In the genomic region with DNA sequence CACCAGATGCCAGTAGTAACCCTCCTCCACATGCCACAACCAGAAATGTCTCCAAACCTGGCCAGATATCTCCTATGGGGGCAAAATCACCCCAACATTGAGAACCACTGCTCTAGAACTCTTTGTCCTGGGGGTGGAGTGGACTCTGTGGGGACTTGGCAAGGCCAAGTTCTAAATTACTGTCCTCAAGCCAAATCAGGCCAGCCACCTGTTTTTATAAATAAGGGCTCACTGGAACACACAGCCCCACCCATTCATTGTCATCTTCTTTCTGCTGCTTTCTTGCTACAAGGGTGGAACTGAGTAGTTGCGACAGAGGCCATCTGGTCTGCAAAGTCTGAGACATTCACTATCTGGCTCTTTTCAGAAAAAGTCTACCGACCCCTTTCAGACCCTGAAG, we compare ENCODE assay signal across 30 cellular contexts. TPM values are rescaled to one million over a fixed set of nuclear protein-coding genes. Genes with fewer than 3 reads are reported as not detected.
DNase-seq lines count a peak whose midpoint lies in the region; ATAC-seq and TF ChIP-seq lines count a peak whose summit lies in the region.
"Had no signal": no experiment of that assay in that cellular context is flagged by ENCODE, and none has a peak within 500 bp of the region (broad histone marks: within the 10 kb centered on the region; RNA-seq: fewer than 3 reads in every experiment).

No MANE protein-coding gene starts in this region.

- H3K4ac ChIP-seq in H9 (ENCODE audit: low read depth, low read length), result no peak overlapping the region

- intact Hi-C loops in mucosa of descending colon (cut with DNase I, micrococcal nuclease), result no loop called here
- intact Hi-C loops in stomach (cut with DNase I; ENCODE audit: low total_unique reads), result no loop called here
- intact Hi-C loops in A673 (cut with micrococcal nuclease; ENCODE audit: unreplicated experiment), result no loop called here

- H3K36me3 Mint-ChIP-seq in H9 (ENCODE audit: insufficient read depth in 1 of 3, low read depth in 3 of 3), result no peaks in the 10 kb centered on the region
- H3K36me3 Mint-ChIP-seq: activated naive CD8-positive, alpha-beta T cell; naive thymus-derived CD4-positive, alpha-beta T cell; stimulated activated naive B cell treated with anti-CD40 and anti-IgM and Interleukin-4, amounts not matched to agents 10 μg/mL and 1 μg/mL and 100 μg/mL, for 72 hours had no signal

- no peak overlapping the region for H3K18ac ChIP-seq in H9 (ENCODE audit: insufficient read length, low read depth, low read length)

- H3K9me3 Mint-ChIP-seq in H9, result no peaks in the 10 kb centered on the region; a peak in 1 of 5 replicates
- H3K9me3 Mint-ChIP-seq: activated CD4-positive, alpha-beta T cell treated with anti-CD3 and anti-CD28 coated beads, Interleukin-2, amount 10 ng/mL, durations not matched to agents 24 days and 14 days; naive thymus-derived CD4-positive, alpha-beta T cell; stimulated activated naive B cell treated with anti-CD40 and anti-IgM and Interleukin-4, amounts not matched to agents 10 μg/mL and 1 μg/mL and 100 μg/mL, for 72 hours had no signal

- H2AK5ac ChIP-seq in H9 (ENCODE audit: insufficient read length, low read length), result no peak overlapping the region

- no peak overlapping the region for H2BK15ac ChIP-seq in H9 (ENCODE audit: low read depth, low read length)

- POLR2A ChIA-PET in HEK293T (lab: Yijun Ruan, JAX), result no interaction called here
- POLR2A ChIA-PET in A673 (lab: Charles Lee; ENCODE audit: low non-redundant PET), result no interaction called here

- no peaks in the 10 kb centered on the region for H3K79me2 ChIP-seq in H9 (ENCODE audit: insufficient read depth, low read length)

- no peaks in the 10 kb centered on the region for H3K27me3 Mint-ChIP-seq in H9 (ENCODE audit: low read depth)
- H3K27me3 Mint-ChIP-seq: activated naive CD8-positive, alpha-beta T cell; naive thymus-derived CD4-positive, alpha-beta T cell; stimulated activated naive B cell treated with anti-CD40 and anti-IgM and Interleukin-4, amounts not matched to agents 10 μg/mL and 1 μg/mL and 100 μg/mL, for 72 hours had no signal

- H2BK120ac ChIP-seq in H9 (ENCODE audit: low read depth, low read length, poor library complexity, severe bottlenecking), result no peak overlapping the region

- no peak overlapping the region for H4K91ac ChIP-seq in H9 (ENCODE audit: insufficient read length, low read depth, low read length)

- H3K23me2 ChIP-seq in H9 (ENCODE audit: insufficient read length, low read depth, low read length, poor library complexity, severe bottlenecking), result peaks cover 6% of the 10 kb centered on the region

- CTCF ChIA-PET in HEK293T (lab: Yijun Ruan, JAX), result no interaction called here
- CTCF ChIA-PET in A673 (lab: Charles Lee), result no interaction called here

- H3K27me3 ChIP-seq in H9 (ENCODE audit: insufficient read depth, low read length) (no peaks in the 10 kb centered on the region), stomach (no peaks in the 10 kb centered on the region), A673 (replicated peaks; ENCODE audit: insufficient read depth, low read depth, low read length, poor library complexity) (peaks cover 59% of the 10 kb centered on the region)
- H3K27me3 ChIP-seq: BLaER1 treated with 17β-estradiol and CSF1 and Interleukin-3, amounts not matched to agents 10 nM and 100 nM; SJCRH30; vagina had no signal

- no peak overlapping the region for H2BK20ac ChIP-seq in H9 (ENCODE audit: low read depth, low read length, poor library complexity, severe bottlenecking)

- no peak for TF ChIP-seq CTCF in H9 (conservative IDR thresholded peaks at IDR 0.05)
- TF ChIP-seq CTCF in mucosa of descending colon (IDR thresholded peaks at IDR 0.05), result no peak
- no peak for TF ChIP-seq CTCF in stomach (IDR thresholded peaks at IDR 0.05)
- no peak for TF ChIP-seq CTCF in A673 (conservative IDR thresholded peaks at IDR 0.05; ENCODE audit: low read depth, low read length)

- DNase-seq in H9, result no peak
- peak; percentile 11 to 51 for DNase-seq in erythroblast (lab: John Stamatoyannopoulos, UW)
- DNase-seq in mucosa of descending colon, result no peak
- DNase-seq in stomach, result peak; percentile 61
- DNase-seq in HEK293T (ENCODE audit: extremely low spot score), result no peak
- no peak for DNase-seq in A673 (ENCODE audit: low spot score)
- DNase-seq: activated CD4-positive, alpha-beta T cell treated with anti-CD3 and anti-CD28 coated beads, Interleukin-2, amount 10 ng/mL, durations not matched to agents 24 days and 14 days; activated effector memory CD4-positive, alpha-beta T cell treated with Interleukin-2 at 50 U/mL for 16 hours; DMS153; H7; hypothalamus; Kasumi-1; naive thymus-derived CD4-positive, alpha-beta T cell; NCI-H1436 treated with DMSO at 0.1 percent for 48 hours; NCI-H446; occipital lobe; SJCRH30; stimulated activated naive B cell treated with anti-CD40 and anti-IgM and Interleukin-4, amounts not matched to agents 10 μg/mL and 1 μg/mL and 100 μg/mL, for 72 hours; SW 1271; WERI-Rb-1 had no signal

- H3K9ac ChIP-seq in H9 (ENCODE audit: extremely low read depth, insufficient read length, low read length), result no peak overlapping the region
- H3K9ac ChIP-seq: BLaER1 treated with 17β-estradiol and CSF1 and Interleukin-3, amounts not matched to agents 10 nM and 100 nM had no signal

- H3K4me1 ChIP-seq in H9 (ENCODE audit: insufficient read depth, low read length), result peaks cover 14% of the 10 kb centered on the region; the same call in 1 of the 2 replicates
- no peaks in the 10 kb centered on the region for H3K4me1 ChIP-seq in mucosa of descending colon (ENCODE audit: low read depth)
- H3K4me1 ChIP-seq in stomach, result peaks cover 38 to 56% (median 44%) of the 10 kb centered on the region in 4 donors
- H3K4me1 ChIP-seq in A673 (ENCODE audit: insufficient read depth, low read length, poor library complexity, severe bottlenecking), result no peaks in the 10 kb centered on the region
- H3K4me1 ChIP-seq: BLaER1 treated with 17β-estradiol and CSF1 and Interleukin-3, amounts not matched to agents 10 nM and 100 nM; SJCRH30 had no signal

- BruUV-seq in A673 (replicated peaks; lab: Mats Ljungman, UMichigan), result no TSS peak

- H3K56ac ChIP-seq in H9 (ENCODE audit: insufficient read length, low read depth, low read length), result no peak overlapping the region

- H2BK12ac ChIP-seq in H9 (ENCODE audit: insufficient read length, low read depth, low read length), result no peak overlapping the region

- no peaks in the 10 kb centered on the region for H3K79me1 ChIP-seq in H9 (ENCODE audit: insufficient read depth, low read depth, low read length, poor library complexity, severe bottlenecking)

- H3K27ac ChIP-seq in H9 (ENCODE audit: insufficient read length, low read depth, low read length) (no peak overlapping the region), stomach (peak overlapping the region; percentile 82 to 92 (median 83)), A673 (ENCODE audit: low read depth, low read length, poor library complexity, severe bottlenecking) (no peak overlapping the region)
- H3K27ac ChIP-seq: BLaER1 treated with 17β-estradiol and CSF1 and Interleukin-3, amounts not matched to agents 10 nM and 100 nM; SJCRH30; vagina; WERI-Rb-1 had no signal

- no peaks in the 10 kb centered on the region for H4K20me1 ChIP-seq in H9 (ENCODE audit: control insufficient read depth, insufficient read depth, insufficient read length)
- H4K20me1 ChIP-seq: BLaER1 treated with 17β-estradiol and CSF1 and Interleukin-3, amounts not matched to agents 10 nM and 100 nM had no signal

- H3K36me3 ChIP-seq in mucosa of descending colon (ENCODE audit: low read depth) (no peaks in the 10 kb centered on the region), stomach (no peaks in the 10 kb centered on the region), A673 (ENCODE audit: insufficient read depth, low read length, poor library complexity, severe bottlenecking) (no peaks in the 10 kb centered on the region)
- H3K36me3 ChIP-seq: BLaER1 treated with 17β-estradiol and CSF1 and Interleukin-3, amounts not matched to agents 10 nM and 100 nM; SJCRH30; vagina; WERI-Rb-1 had no signal

- H2BK5ac ChIP-seq in H9 (ENCODE audit: insufficient read length, low read length), result no peak overlapping the region

- H3K4me2 ChIP-seq in H9 (ENCODE audit: insufficient read depth, insufficient read length, low read length), result peak overlapping the region; percentile 20
- H3K4me2 ChIP-seq: BLaER1 treated with 17β-estradiol and CSF1 and Interleukin-3, amounts not matched to agents 10 nM and 100 nM had no signal

- no peak overlapping the region for H4K5ac ChIP-seq in H9 (ENCODE audit: insufficient read length, low read depth, low read length)

- ATAC-seq in mucosa of descending colon, result peak; percentile 77
- no peak for ATAC-seq in HG02642 (IDR thresholded peaks at IDR 0.05; ENCODE audit: poor library complexity, unreplicated experiment)
- ATAC-seq: GM12878; naive thymus-derived CD4-positive, alpha-beta T cell; stimulated activated naive B cell treated with anti-CD40 and anti-IgM and Interleukin-4, amounts not matched to agents 10 μg/mL and 1 μg/mL and 100 μg/mL, for 72 hours had no signal

- no CpG with 5 or more reads among the region's 2 CpGs for WGBS in H9 (ENCODE audit: extremely low coverage, insufficient read length, low lambda C conversion rate)
- 26 to 70% (median 44%) methylated on average over 2 of the region's 2 CpGs for WGBS in stomach, 5 donors

- H3K4me1 Mint-ChIP-seq in H9, result peaks cover 39 to 41% of the 10 kb centered on the region in 2 experiments
- H3K4me1 Mint-ChIP-seq: activated CD4-positive, alpha-beta T cell treated with anti-CD3 and anti-CD28 coated beads, Interleukin-2, amount 10 ng/mL, durations not matched to agents 24 days and 14 days had no signal

- no peak overlapping the region for H3K23ac ChIP-seq in H9 (ENCODE audit: insufficient read length, low read depth, low read length)

- TF ChIP-seq POLR2A in erythroblast (IDR thresholded peaks at IDR 0.05; ENCODE audit: low read length) (no peak), stomach (IDR thresholded peaks at IDR 0.05) (no peak)

- TF ChIP-seq EP300 in stomach (IDR thresholded peaks at IDR 0.05), result no peak

- H3K4me3 Mint-ChIP-seq in H9, result peak overlapping the region in 1 of 2 experiments; percentile 53; a peak in 1 of 5 replicates
- H3K4me3 Mint-ChIP-seq: activated CD4-positive, alpha-beta T cell treated with anti-CD3 and anti-CD28 coated beads, Interleukin-2, amount 10 ng/mL, durations not matched to agents 24 days and 14 days; activated naive CD8-positive, alpha-beta T cell; naive thymus-derived CD4-positive, alpha-beta T cell; stimulated activated naive B cell treated with anti-CD40 and anti-IgM and Interleukin-4, amounts not matched to agents 10 μg/mL and 1 μg/mL and 100 μg/mL, for 72 hours had no signal

- H2AFZ ChIP-seq in H9 (ENCODE audit: low read length), result no peak overlapping the region

- H3K4me3 ChIP-seq in mucosa of descending colon (no peak overlapping the region), stomach (no peak overlapping the region), A673 (ENCODE audit: low read depth, low read length, poor library complexity, severe bottlenecking) (no peak overlapping the region)
- H3K4me3 ChIP-seq: BLaER1 treated with 17β-estradiol and CSF1 and Interleukin-3, amounts not matched to agents 10 nM and 100 nM; GM12878; SJCRH30; vagina had no signal

- H3K9me3 ChIP-seq in H9 (ENCODE audit: control insufficient read depth, low read depth, low read length), result no peaks in the 10 kb centered on the region
- no peaks in the 10 kb centered on the region for H3K9me3 ChIP-seq in mucosa of descending colon
- no peaks in the 10 kb centered on the region for H3K9me3 ChIP-seq in stomach
- H3K9me3 ChIP-seq in A673 (ENCODE audit: low read depth, low read length, poor library complexity, severe bottlenecking), result no peaks in the 10 kb centered on the region
- H3K9me3 ChIP-seq: BLaER1 treated with 17β-estradiol and CSF1 and Interleukin-3, amounts not matched to agents 10 nM and 100 nM; SJCRH30; vagina had no signal

- H3K14ac ChIP-seq in H9 (ENCODE audit: insufficient read depth, low read length), result no peak overlapping the region

- no peak overlapping the region; a peak in 1 of 7 replicates for H3K27ac Mint-ChIP-seq in H9
- H3K27ac Mint-ChIP-seq: activated CD4-positive, alpha-beta T cell treated with anti-CD3 and anti-CD28 coated beads, Interleukin-2, amount 10 ng/mL, durations not matched to agents 24 days and 14 days; activated naive CD8-positive, alpha-beta T cell; stimulated activated naive B cell treated with anti-CD40 and anti-IgM and Interleukin-4, amounts not matched to agents 10 μg/mL and 1 μg/mL and 100 μg/mL, for 72 hours had no signal

- H3T11ph ChIP-seq in H9 (ENCODE audit: low read length), result no peak overlapping the region

- no peak overlapping the region for H4K8ac ChIP-seq in H9 (replicated peaks; ENCODE audit: insufficient read length, low read depth, low read length)

RNA-seq across cellular contexts. Expression of gene TMEM220, which starts 26.8 kb away (rescaled TPM):
- total RNA-seq in H9 (2021), result 6.1 and 7.1 TPM in 2 replicates
- 10 to 100 TPM; 14.9 to 29.5 (median 22.4) TPM for total RNA-seq in mucosa of descending colon
- total RNA-seq in stomach, result 10 to 100 TPM in 1 of 5 donors, 1 to 10 TPM in 2, not detected in 2; 4.9 to 14.1 (median 9.4) TPM
- polyA plus RNA-seq in stomach, result 1 to 10 TPM; 6.0 to 8.3 (median 7.9) TPM
- 0.11 and 1.4 TPM in 2 replicates for total RNA-seq in A673 (2021)

RNA-seq across cellular contexts. Expression of gene TMEM238L, which starts 47.3 kb away (rescaled TPM):
- not detected in 2 replicates for total RNA-seq in H9 (2021)
- 100 to 1,000 TPM in 1 of 3 donors, 10 to 100 TPM in 2; 47.5 to 122 (median 76.5) TPM for total RNA-seq in mucosa of descending colon
- total RNA-seq in stomach, result 100 to 1,000 TPM in 1 of 5 donors, 10 to 100 TPM in 4; 18.7 to 190 (median 51.2) TPM
- polyA plus RNA-seq in stomach, result 10 to 100 TPM in 2 of 3 donors, 1 to 10 TPM in 1; 2.2 to 55.9 (median 19.2) TPM
- total RNA-seq in A673 (2021), result not detected in 2 replicates
- total RNA-seq: activated CD4-positive, alpha-beta T cell treated with anti-CD3 and anti-CD28 coated beads, Interleukin-2, amount 10 ng/mL, durations not matched to agents 24 days and 14 days; activated CD8-positive, alpha-beta memory T cell treated with anti-CD3 and anti-CD28 coated beads for 36 hours; bronchial epithelial cell; endothelial cell of umbilical vein; GM12878; H7; mesenteric fat pad; naive thymus-derived CD4-positive, alpha-beta T cell; occipital lobe; SJCRH30; temporal lobe had no signal
- polyA plus RNA-seq: endothelial cell of umbilical vein; GM12878; naive thymus-derived CD4-positive, alpha-beta T cell had no signal

RNA-seq across cellular contexts. Expression of gene ADPRM, which starts 59.2 kb away (rescaled TPM):
- 5.1 and 7.1 TPM in 2 replicates for total RNA-seq in H9 (2021)
- 1 to 10 TPM; 6.9 to 8.7 (median 8.5) TPM for total RNA-seq in mucosa of descending colon
- total RNA-seq in stomach, result 10 to 100 TPM in 1 of 5 donors, 1 to 10 TPM in 2, under 1 TPM in 1, not detected in 1; 0.87 to 16.0 (median 3.9) TPM
- polyA plus RNA-seq in stomach, result 10 to 100 TPM; 11.0 to 24.4 (median 12.1) TPM
- 8.4 and 9.2 TPM in 2 replicates for total RNA-seq in A673 (2021)

RNA-seq across cellular contexts. Expression of gene SCO1, which starts 59.3 kb away (rescaled TPM):
- total RNA-seq in H9 (2021) (60.3 and 63.6 TPM in 2 replicates), mucosa of descending colon (10 to 100 TPM; 32.1 to 39.0 (median 38.3) TPM), stomach (10 to 100 TPM in 4 of 5 donors, 1 to 10 TPM in 1; 9.4 to 61.1 (median 23.5) TPM), A673 (2021) (42.2 and 43.2 TPM in 2 replicates)
- 10 to 100 TPM in 2 of 3 donors, 1 to 10 TPM in 1; 8.0 to 12.9 (median 10.7) TPM for polyA plus RNA-seq in stomach

Comparison
In these comparisons a context has a peak if more than half of its experiments do, and no peak if none do; other contexts are left out.
1. DNase-seq: peak in erythroblast (2 of 2) and stomach (single experiment); none in H9 (single experiment), mucosa of descending colon (0 of 3), HEK293T (single experiment) and A673 (single experiment).
2. H3K27ac ChIP-seq: peak in stomach (5 of 5); none in H9 (single experiment) and A673 (single experiment).
3. RNA of gene TMEM238L, which starts 47.3 kb away (total RNA-seq): 47.5 to 122 TPM in mucosa of descending colon and 18.7 to 190 TPM in stomach; not detected in H9 and not detected in A673; every median in the first group is over 10 times any median in the second.